1 cellular context compared by ENCODE assay signal in the genomic region with DNA sequence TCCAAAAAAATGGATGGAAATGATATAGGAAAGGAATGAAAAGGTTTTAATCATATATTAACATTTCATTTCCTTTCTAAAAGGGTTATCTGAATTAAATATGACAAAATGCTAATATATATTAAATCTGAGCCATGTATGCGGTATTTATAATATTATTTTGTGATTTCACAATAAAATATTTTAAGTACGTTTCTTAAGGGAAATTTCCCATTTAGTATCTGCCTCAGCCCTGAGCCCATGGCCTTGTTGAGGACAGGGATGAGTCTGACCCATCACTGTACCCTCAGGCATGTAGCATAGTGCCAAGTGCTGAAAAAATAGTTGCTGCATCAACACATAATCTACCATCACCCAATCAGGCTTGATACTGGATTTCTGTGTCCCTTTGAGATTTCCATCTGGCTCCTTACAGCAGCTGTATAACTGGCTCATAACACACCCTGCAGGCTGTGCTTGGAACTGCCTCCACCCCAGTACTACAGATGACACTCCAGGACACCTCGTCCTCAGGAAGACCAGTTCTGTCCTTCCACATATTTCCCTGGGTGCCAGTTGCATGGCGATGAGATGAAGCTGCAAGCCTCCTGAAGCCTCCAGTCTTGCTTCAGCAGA.
TF ChIP-seq lines count a peak whose summit lies in the region.

No MANE protein-coding gene starts in this region.

TF ChIP-seq in Ishikawa, 13 proteins besides CTCF, POLR2A, EP300 and RAD21 (continued from another document):
- TF ChIP-seq, protein P1, sequence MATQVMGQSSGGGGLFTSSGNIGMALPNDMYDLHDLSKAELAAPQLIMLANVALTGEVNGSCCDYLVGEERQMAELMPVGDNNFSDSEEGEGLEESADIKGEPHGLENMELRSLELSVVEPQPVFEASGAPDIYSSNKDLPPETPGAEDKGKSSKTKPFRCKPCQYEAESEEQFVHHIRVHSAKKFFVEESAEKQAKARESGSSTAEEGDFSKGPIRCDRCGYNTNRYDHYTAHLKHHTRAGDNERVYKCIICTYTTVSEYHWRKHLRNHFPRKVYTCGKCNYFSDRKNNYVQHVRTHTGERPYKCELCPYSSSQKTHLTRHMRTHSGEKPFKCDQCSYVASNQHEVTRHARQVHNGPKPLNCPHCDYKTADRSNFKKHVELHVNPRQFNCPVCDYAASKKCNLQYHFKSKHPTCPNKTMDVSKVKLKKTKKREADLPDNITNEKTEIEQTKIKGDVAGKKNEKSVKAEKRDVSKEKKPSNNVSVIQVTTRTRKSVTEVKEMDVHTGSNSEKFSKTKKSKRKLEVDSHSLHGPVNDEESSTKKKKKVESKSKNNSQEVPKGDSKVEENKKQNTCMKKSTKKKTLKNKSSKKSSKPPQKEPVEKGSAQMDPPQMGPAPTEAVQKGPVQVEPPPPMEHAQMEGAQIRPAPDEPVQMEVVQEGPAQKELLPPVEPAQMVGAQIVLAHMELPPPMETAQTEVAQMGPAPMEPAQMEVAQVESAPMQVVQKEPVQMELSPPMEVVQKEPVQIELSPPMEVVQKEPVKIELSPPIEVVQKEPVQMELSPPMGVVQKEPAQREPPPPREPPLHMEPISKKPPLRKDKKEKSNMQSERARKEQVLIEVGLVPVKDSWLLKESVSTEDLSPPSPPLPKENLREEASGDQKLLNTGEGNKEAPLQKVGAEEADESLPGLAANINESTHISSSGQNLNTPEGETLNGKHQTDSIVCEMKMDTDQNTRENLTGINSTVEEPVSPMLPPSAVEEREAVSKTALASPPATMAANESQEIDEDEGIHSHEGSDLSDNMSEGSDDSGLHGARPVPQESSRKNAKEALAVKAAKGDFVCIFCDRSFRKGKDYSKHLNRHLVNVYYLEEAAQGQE (IDR thresholded peaks at IDR 0.05; ENCODE audit: low read depth): no peak
- TF ChIP-seq ZBTB7A (IDR thresholded peaks at IDR 0.05; ENCODE audit: low read depth) (no peak), YY1 (IDR thresholded peaks at IDR 0.05; ENCODE audit: low read depth) (no peak)
TF ChIP-seq in Ishikawa: peak in this region for 0.
